1 cellular context compared by ENCODE assay signal in genomic region chr20:63708301-63709148, GRCh38.
TF ChIP-seq lines count a peak whose summit lies in the region.

No MANE protein-coding gene starts in this region.

TF ChIP-seq in GM23338, 12 proteins besides CTCF, POLR2A, EP300 and RAD21 (continued from another document):
- TF ChIP-seq, protein P1, sequence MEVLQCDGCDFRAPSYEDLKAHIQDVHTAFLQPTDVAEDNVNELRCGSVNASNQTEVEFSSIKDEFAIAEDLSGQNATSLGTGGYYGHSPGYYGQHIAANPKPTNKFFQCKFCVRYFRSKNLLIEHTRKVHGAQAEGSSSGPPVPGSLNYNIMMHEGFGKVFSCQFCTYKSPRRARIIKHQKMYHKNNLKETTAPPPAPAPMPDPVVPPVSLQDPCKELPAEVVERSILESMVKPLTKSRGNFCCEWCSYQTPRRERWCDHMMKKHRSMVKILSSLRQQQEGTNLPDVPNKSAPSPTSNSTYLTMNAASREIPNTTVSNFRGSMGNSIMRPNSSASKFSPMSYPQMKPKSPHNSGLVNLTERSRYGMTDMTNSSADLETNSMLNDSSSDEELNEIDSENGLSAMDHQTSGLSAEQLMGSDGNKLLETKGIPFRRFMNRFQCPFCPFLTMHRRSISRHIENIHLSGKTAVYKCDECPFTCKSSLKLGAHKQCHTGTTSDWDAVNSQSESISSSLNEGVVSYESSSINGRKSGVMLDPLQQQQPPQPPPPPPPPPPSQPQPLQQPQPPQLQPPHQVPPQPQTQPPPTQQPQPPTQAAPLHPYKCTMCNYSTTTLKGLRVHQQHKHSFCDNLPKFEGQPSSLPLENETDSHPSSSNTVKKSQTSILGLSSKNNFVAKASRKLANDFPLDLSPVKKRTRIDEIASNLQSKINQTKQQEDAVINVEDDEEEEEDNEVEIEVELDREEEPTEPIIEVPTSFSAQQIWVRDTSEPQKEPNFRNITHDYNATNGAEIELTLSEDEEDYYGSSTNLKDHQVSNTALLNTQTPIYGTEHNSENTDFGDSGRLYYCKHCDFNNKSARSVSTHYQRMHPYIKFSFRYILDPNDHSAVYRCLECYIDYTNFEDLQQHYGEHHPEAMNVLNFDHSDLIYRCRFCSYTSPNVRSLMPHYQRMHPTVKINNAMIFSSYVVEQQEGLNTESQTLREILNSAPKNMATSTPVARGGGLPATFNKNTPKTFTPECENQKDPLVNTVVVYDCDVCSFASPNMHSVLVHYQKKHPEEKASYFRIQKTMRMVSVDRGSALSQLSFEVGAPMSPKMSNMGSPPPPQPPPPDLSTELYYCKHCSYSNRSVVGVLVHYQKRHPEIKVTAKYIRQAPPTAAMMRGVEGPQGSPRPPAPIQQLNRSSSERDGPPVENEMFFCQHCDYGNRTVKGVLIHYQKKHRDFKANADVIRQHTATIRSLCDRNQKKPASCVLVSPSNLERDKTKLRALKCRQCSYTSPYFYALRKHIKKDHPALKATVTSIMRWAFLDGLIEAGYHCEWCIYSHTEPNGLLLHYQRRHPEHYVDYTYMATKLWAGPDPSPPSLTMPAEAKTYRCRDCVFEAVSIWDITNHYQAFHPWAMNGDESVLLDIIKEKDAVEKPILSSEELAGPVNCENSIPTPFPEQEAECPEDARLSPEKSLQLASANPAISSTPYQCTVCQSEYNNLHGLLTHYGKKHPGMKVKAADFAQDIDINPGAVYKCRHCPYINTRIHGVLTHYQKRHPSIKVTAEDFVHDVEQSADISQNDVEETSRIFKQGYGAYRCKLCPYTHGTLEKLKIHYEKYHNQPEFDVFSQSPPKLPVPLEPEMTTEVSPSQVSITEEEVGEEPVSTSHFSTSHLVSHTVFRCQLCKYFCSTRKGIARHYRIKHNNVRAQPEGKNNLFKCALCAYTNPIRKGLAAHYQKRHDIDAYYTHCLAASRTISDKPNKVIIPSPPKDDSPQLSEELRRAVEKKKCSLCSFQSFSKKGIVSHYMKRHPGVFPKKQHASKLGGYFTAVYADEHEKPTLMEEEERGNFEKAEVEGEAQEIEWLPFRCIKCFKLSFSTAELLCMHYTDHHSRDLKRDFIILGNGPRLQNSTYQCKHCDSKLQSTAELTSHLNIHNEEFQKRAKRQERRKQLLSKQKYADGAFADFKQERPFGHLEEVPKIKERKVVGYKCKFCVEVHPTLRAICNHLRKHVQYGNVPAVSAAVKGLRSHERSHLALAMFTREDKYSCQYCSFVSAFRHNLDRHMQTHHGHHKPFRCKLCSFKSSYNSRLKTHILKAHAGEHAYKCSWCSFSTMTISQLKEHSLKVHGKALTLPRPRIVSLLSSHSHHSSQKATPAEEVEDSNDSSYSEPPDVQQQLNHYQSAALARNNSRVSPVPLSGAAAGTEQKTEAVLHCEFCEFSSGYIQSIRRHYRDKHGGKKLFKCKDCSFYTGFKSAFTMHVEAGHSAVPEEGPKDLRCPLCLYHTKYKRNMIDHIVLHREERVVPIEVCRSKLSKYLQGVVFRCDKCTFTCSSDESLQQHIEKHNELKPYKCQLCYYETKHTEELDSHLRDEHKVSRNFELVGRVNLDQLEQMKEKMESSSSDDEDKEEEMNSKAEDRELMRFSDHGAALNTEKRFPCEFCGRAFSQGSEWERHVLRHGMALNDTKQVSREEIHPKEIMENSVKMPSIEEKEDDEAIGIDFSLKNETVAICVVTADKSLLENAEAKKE (CRISPR knock-in tag; IDR thresholded peaks at IDR 0.05): no peak
- no peak for TF ChIP-seq EZH2phosphoT487 (IDR thresholded peaks at IDR 0.05; ENCODE audit: unreplicated experiment)
